In genomic region chr15:89494941-89495637, GRCh38 we compare ENCODE assay signal across 9 cellular contexts. TPM values are rescaled to one million over a fixed set of nuclear protein-coding genes. Genes with fewer than 3 reads are reported as not detected.
DNase-seq lines count a peak whose midpoint lies in the region; ATAC-seq, FAIRE-seq and TF ChIP-seq lines count a peak whose summit lies in the region.
"Had no signal": no experiment of that assay in that cellular context is flagged by ENCODE, and none has a peak within 500 bp of the region (broad histone marks: within the 10 kb centered on the region; RNA-seq: fewer than 3 reads in every experiment).

No MANE protein-coding gene starts in this region.

- TF ChIP-seq CTCF in RWPE1 (conservative IDR thresholded peaks at IDR 0.05; ENCODE audit: low read depth) (peak; percentile 44), esophagus squamous epithelium (IDR thresholded peaks at IDR 0.05) (peak in 5 of 6 experiments; percentile 21 to 70 (median 46))

- peak overlapping the region; percentile 42 to 64 (median 59) for H3K4me3 ChIP-seq in esophagus squamous epithelium

- CTCF ChIA-PET in RWPE1 (lab: Yijun Ruan, JAX), result interaction anchor here (0.6 to 0.7 kb wide), 3 partner anchors 22 to 78 kb away, joined by 3 to 4 read pairs (median 3); no protein-coding TSS in a partner anchor

- POLR2A ChIA-PET in RWPE1 (lab: Yijun Ruan, JAX; ENCODE audit: low non-redundant PET), result no interaction called here

- peaks cover 0 to 87% (median 0%) of the 10 kb centered on the region in 4 donors for H3K27me3 ChIP-seq in esophagus squamous epithelium

- no peaks in the 10 kb centered on the region for H3K9me3 Mint-ChIP-seq in stimulated activated naive CD8-positive, alpha-beta T cell treated with anti-CD3 and anti-CD28 coated beads, Interleukin-15, amount 100 ng/mL, for 72 hours

- H3K27me3 Mint-ChIP-seq in stimulated activated naive CD8-positive, alpha-beta T cell treated with anti-CD3 and anti-CD28 coated beads, Interleukin-15, amount 100 ng/mL, for 72 hours, result peaks cover 81% of the 10 kb centered on the region

- no peak overlapping the region for H3K27ac Mint-ChIP-seq in stimulated activated naive CD8-positive, alpha-beta T cell treated with anti-CD3 and anti-CD28 coated beads, Interleukin-15, amount 100 ng/mL, for 72 hours

- H3K4me1 ChIP-seq in esophagus squamous epithelium, result peaks cover 12 to 66% (median 14%) of the 10 kb centered on the region in 3 donors

- ATAC-seq in stimulated activated naive CD8-positive, alpha-beta T cell treated with anti-CD3 and anti-CD28 coated beads, Interleukin-15, Interleukin-2, amounts not matched to agents 100 U/mL and 50 U/mL, for 24 hours, result no peak
- ATAC-seq in stimulated activated naive CD8-positive, alpha-beta T cell treated with anti-CD3 and anti-CD28 coated beads, Interleukin-15, amount 100 ng/mL, for 72 hours, result no peak
- no peak for ATAC-seq in HG03342 (IDR thresholded peaks at IDR 0.05; ENCODE audit: unreplicated experiment)

- DNase-seq in stimulated activated naive CD8-positive, alpha-beta T cell treated with anti-CD3 and anti-CD28 coated beads, Interleukin-15, Interleukin-2, amounts not matched to agents 100 U/mL and 50 U/mL, for 24 hours, result peak; percentile 43
- DNase-seq in stimulated activated naive CD8-positive, alpha-beta T cell treated with anti-CD3 and anti-CD28 coated beads, Interleukin-15, amount 100 ng/mL, for 72 hours, result no peak
- DNase-seq in RWPE1 (ENCODE audit: low spot score) (no peak), esophagus squamous epithelium (lab: John Stamatoyannopoulos, UW) (no peak), urothelium cell line (ENCODE audit: low spot score) (no peak), DMS79 treated with DMSO at 0.1 percent for 48 hours (lab: John Stamatoyannopoulos, UW) (no peak), RCC 7860 (ENCODE audit: low spot score) (no peak)

- H3K4me1 Mint-ChIP-seq in stimulated activated naive CD8-positive, alpha-beta T cell treated with anti-CD3 and anti-CD28 coated beads, Interleukin-15, amount 100 ng/mL, for 72 hours, result peaks cover 10% of the 10 kb centered on the region

- peaks cover 0 to 61% (median 6%) of the 10 kb centered on the region in 3 donors for H3K36me3 ChIP-seq in esophagus squamous epithelium

- no peaks in the 10 kb centered on the region for H3K9me3 ChIP-seq in esophagus squamous epithelium

- H3K27ac ChIP-seq in RWPE1 (no peak overlapping the region), esophagus squamous epithelium (peak overlapping the region; percentile 79 to 93 (median 88))

- no peak for TF ChIP-seq POLR2A in esophagus squamous epithelium (IDR thresholded peaks at IDR 0.05)

- intact Hi-C loops in esophagus squamous epithelium (cut with DNase I), result no loop called here

- no peak overlapping the region for H3K4me3 Mint-ChIP-seq in stimulated activated naive CD8-positive, alpha-beta T cell treated with anti-CD3 and anti-CD28 coated beads, Interleukin-15, amount 100 ng/mL, for 72 hours

- no peak for FAIRE-seq in urothelium cell line (lab: Jason Lieb, UNC)
- no peak for FAIRE-seq in RCC 7860 (lab: Jason Lieb, UNC)
- FAIRE-seq: endometrium had no signal

- 71 to 72% methylated on average over 3 to 7 of the region's 7 CpGs for WGBS in esophagus squamous epithelium, 2 donors

RNA-seq across cellular contexts. Expression of gene RHCG, which starts 1.3 kb away (rescaled TPM):
- 1,000 to 10,000 TPM; 2,342 to 7,076 (median 3,336) TPM for total RNA-seq in esophagus squamous epithelium
